In the genomic region with DNA sequence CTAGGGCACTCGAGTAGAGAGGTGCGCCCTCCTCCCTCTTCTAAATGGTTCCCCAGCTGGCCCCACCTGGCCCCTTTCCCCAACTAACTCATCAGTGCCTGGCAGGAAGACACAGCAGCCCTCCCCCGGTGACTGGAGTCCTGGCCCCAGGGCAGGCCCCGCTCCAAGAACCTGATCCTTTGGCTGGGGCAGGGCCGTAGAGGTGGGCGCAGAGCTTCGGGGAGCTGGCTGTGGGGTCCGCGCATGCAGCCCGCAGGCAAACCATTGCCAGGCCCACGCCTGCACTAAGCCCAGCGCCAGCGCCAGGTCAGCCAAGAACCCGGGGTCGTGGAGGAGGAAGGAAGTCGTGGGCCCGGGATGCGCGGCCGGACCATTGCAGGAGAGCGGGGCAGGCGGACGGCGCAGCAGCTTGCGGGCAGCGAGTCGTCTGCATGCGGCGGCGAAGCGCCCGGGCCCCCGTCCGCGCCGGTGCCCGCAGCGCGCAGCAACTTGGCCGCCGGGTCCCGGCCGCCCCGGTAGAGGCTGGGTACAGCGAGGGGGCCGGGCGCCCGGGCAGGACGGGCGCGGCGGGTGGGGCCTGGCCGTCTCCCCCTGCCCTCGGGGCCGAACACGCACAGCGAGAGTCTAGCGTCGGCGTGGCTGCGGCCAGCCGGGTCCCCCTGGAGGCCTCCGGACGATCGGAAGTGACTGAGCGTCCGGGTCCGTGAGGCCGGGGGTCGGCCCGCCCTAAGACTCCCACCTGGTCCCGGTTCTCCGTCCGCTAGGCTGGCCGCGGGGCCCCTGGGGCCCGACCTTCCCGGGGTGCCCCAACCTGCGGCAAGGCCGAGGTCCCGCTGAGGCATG, we compare ENCODE assay signal across 8 cellular contexts. TPM values are rescaled to one million over a fixed set of nuclear protein-coding genes. Genes with fewer than 3 reads are reported as not detected.
DNase-seq lines count a peak whose midpoint lies in the region; ATAC-seq and TF ChIP-seq lines count a peak whose summit lies in the region.

No MANE protein-coding gene starts in this region.

- H3F3A ChIP-seq in SU-DHL-6 (ENCODE audit: insufficient read depth), result peaks cover 30% of the 10 kb centered on the region

- H2AFZ ChIP-seq in SU-DHL-6 (ENCODE audit: low read depth, low read length, severe bottlenecking), result peak overlapping the region; percentile 70

- peak overlapping the region; percentile 66 for H3K9ac ChIP-seq in SU-DHL-6 (ENCODE audit: low read length)

- H3K9me3 ChIP-seq in SU-DHL-6 (ENCODE audit: insufficient read depth, low read length), result no peaks in the 10 kb centered on the region

- peak overlapping the region; percentile 70 for H3K4me3 ChIP-seq in GM06990 (replicated peaks; ENCODE audit: low read depth, low read length)
- H3K4me3 ChIP-seq in SU-DHL-6 (ENCODE audit: insufficient read depth, low read length, poor library complexity, severe bottlenecking), result peak overlapping the region; percentile 58
- H3K4me3 ChIP-seq in fibroblast of villous mesenchyme (ENCODE audit: low read depth, low read length), result peak overlapping the region; percentile 52
- peak overlapping the region; percentile 43 for H3K4me3 ChIP-seq in retinal pigment epithelial cell (ENCODE audit: low read length)

- H3K27ac ChIP-seq in SU-DHL-6 (ENCODE audit: low read depth, low read length) (no peak overlapping the region), foreskin keratinocyte (no peak overlapping the region)

- no peak for TF ChIP-seq CTCF in GM06990 (IDR thresholded peaks at IDR 0.05; ENCODE audit: insufficient read depth, low read length, poor library complexity, severe bottlenecking)
- TF ChIP-seq CTCF in SU-DHL-6 (IDR thresholded peaks at IDR 0.05; ENCODE audit: insufficient read depth, low read length, poor library complexity, severe bottlenecking), result no peak
- no peak for TF ChIP-seq CTCF in fibroblast of villous mesenchyme (IDR thresholded peaks at IDR 0.05; ENCODE audit: insufficient read depth, low read depth, low read length)
- TF ChIP-seq CTCF in retinal pigment epithelial cell (conservative IDR thresholded peaks at IDR 0.05; ENCODE audit: low read depth, low read length), result no peak
- no peak for TF ChIP-seq CTCF in foreskin keratinocyte (conservative IDR thresholded peaks at IDR 0.05)

- DNase-seq in GM06990 (ENCODE audit: extremely low read depth, insufficient read length), result peak; percentile 27
- no peak for DNase-seq in fibroblast of villous mesenchyme (ENCODE audit: low read depth)
- DNase-seq in retinal pigment epithelial cell (ENCODE audit: low read depth), result no peak
- no peak for DNase-seq in occipital lobe (lab: John Stamatoyannopoulos, UW)
- DNase-seq in foreskin keratinocyte, result no peak
- no peak for DNase-seq in NCI-H748 treated with DMSO at 0.1 percent for 48 hours (lab: John Stamatoyannopoulos, UW)
- DNase-seq in stimulated activated CD4-positive, alpha-beta T cell treated with anti-CD3 and anti-CD28 coated beads, Interleukin-4, amount 100 ng/mL, for 24 hours, result no peak

- no peak for ATAC-seq in foreskin keratinocyte

- H4K20me1 ChIP-seq in SU-DHL-6 (ENCODE audit: low read depth, low read length), result no peaks in the 10 kb centered on the region

- no peaks in the 10 kb centered on the region for H3K9me2 ChIP-seq in SU-DHL-6 (replicated peaks; ENCODE audit: insufficient read depth, low read length)

- H3K27me3 ChIP-seq in GM06990 (replicated peaks; ENCODE audit: control insufficient read depth, insufficient read depth, low read length) (no peaks in the 10 kb centered on the region), SU-DHL-6 (ENCODE audit: low read length) (no peaks in the 10 kb centered on the region), foreskin keratinocyte (no peaks in the 10 kb centered on the region)

- H3K36me3 ChIP-seq in GM06990 (ENCODE audit: control insufficient read depth, insufficient read depth, low read length) (no peaks in the 10 kb centered on the region; the same call in 1 of the 2 replicates), SU-DHL-6 (ENCODE audit: low read length) (no peaks in the 10 kb centered on the region)

- H3K79me2 ChIP-seq in SU-DHL-6 (ENCODE audit: insufficient read depth, low read length), result peaks cover 24% of the 10 kb centered on the region

- H3K4me1 ChIP-seq in foreskin keratinocyte, result peaks cover under 1% of the 10 kb centered on the region

- peak overlapping the region; percentile 90 for H3K4me2 ChIP-seq in SU-DHL-6 (ENCODE audit: low read depth, low read length, poor library complexity, severe bottlenecking)

RNA-seq across cellular contexts. Expression of a gene that starts 1.0 kb away (rescaled TPM):
- total RNA-seq in fibroblast of villous mesenchyme, result 21.6 and 27.4 TPM in 2 replicates
- 3.0 TPM for total RNA-seq in occipital lobe
- total RNA-seq in foreskin keratinocyte, result 50.7 and 52.2 TPM in 2 replicates
- 63.7 and 64.5 TPM in 2 replicates for polyA plus RNA-seq in foreskin keratinocyte

RNA-seq across cellular contexts. Expression of a gene that starts 14.2 kb away (rescaled TPM):
- 0.32 and 0.43 TPM in 2 replicates for total RNA-seq in fibroblast of villous mesenchyme
- total RNA-seq in occipital lobe, result 3.1 TPM
- 0.53 and 1.0 TPM in 2 replicates for total RNA-seq in foreskin keratinocyte
- polyA plus RNA-seq in foreskin keratinocyte, result 0.85 and 1.8 TPM in 2 replicates

RNA-seq across cellular contexts. Expression of a gene that starts 16.0 kb away (rescaled TPM):
- total RNA-seq in fibroblast of villous mesenchyme (18.0 and 20.7 TPM in 2 replicates), occipital lobe (7.8 TPM), foreskin keratinocyte (28.9 and 29.6 TPM in 2 replicates)
- polyA plus RNA-seq in foreskin keratinocyte, result 34.8 and 38.3 TPM in 2 replicates
